1 cellular context compared by ENCODE assay signal in the genomic region with DNA sequence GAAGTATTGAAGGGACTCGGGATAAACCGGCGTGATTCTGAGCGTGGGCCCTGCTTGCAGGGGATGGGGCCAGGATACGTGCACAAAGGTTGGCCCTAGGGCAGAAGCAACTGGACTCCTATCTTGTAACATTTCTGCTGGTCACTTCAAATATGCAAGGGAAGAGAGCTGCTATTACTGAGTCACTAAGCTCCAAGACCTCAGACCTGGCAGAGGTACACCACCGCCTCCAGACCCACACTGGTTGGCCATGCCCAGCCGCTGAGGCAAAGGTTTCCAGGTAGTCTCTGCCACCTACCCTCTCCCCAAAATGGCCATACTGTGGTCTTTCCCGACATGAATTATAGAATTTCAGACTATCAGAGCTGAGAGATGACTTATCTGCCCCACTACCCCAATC.
TF ChIP-seq lines count a peak whose summit lies in the region.

No MANE protein-coding gene starts in this region.

TF ChIP-seq in HEK293, 187 proteins besides CTCF, POLR2A, EP300 and RAD21 (continued from another document):
- no peak for TF ChIP-seq KLF7 (tag by site-specific recombination; IDR thresholded peaks at IDR 0.05; ENCODE audit: borderline replicate concordance)
- no peak for TF ChIP-seq ZBTB48 (tag by site-specific recombination; IDR thresholded peaks at IDR 0.05)
TF ChIP-seq in HEK293: peak in this region for 2.
